ENCODE assay signal across 20 cellular contexts in the genomic region with DNA sequence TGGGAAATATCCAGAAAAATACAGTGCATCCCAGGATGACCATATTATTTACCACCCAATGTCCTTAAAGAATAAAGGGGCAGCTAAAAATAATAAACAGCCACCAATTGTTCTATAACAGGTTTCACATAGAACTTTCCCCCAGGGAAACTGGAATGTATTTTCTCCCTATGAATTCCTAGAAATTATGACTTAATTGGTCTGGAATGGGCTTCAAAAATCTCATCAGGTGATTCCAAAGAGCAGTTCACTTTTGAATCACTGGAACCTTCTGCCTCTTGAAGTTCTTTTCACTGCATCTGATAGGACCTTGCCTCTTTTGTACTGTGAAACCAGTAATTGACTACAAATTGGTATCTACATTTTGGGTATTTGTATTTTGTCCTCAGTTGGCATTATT.
DNase-seq lines count a peak whose midpoint lies in the region; ATAC-seq, FAIRE-seq and TF ChIP-seq lines count a peak whose summit lies in the region.
"Had no signal": no experiment of that assay in that cellular context is flagged by ENCODE, and none has a peak within 500 bp of the region (broad histone marks: within the 10 kb centered on the region; RNA-seq: fewer than 3 reads in every experiment).

No MANE protein-coding gene starts in this region.

- H2AK9ac ChIP-seq in IMR-90 (replicated peaks; ENCODE audit: low read depth, low read length, poor library complexity), result no peak overlapping the region

- ATAC-seq in IMR-90 (ENCODE audit: low read depth) (no peak; the same call in 1 of the 2 replicates), HG02571 (IDR thresholded peaks at IDR 0.05; ENCODE audit: unreplicated experiment) (no peak), left ventricle myocardium superior (no peak)
- ATAC-seq: A549, GM23338 had no signal

- H2BK15ac ChIP-seq in IMR-90 (ENCODE audit: low read depth, low read length), result no peak overlapping the region

- intact Hi-C loops in Calu3 (cut with micrococcal nuclease; ENCODE audit: unreplicated experiment) (loop anchor here (10.0 kb wide), 1 partner anchor 315 kb away; no protein-coding TSS in a partner anchor), IMR-90 (cut with micrococcal nuclease) (loop anchor here (10.0 kb wide), 4 partner anchors 465 to 1005 kb away; no protein-coding TSS in a partner anchor), left ventricle myocardium superior (cut with micrococcal nuclease) (no loop called here)

- in situ Hi-C loops in IMR-90 (cut with MboI; ENCODE audit: low sequenced_read_pairs), result loop anchor here (25.0 kb wide), 2 partner anchors 772 to 1497 kb away; partner anchors contain the start of gene INPP4B

- H3K36me3 ChIP-seq in IMR-90 (ENCODE audit: control insufficient read depth, insufficient read depth, low read length), result no peaks in the 10 kb centered on the region
- no peaks in the 10 kb centered on the region for H3K36me3 ChIP-seq in astrocyte (ENCODE audit: insufficient read depth, low read length)

- H3K4me3 ChIP-seq in IMR-90 (ENCODE audit: insufficient read depth, low read depth, low read length) (no peak overlapping the region), astrocyte (ENCODE audit: insufficient read depth, low read depth, low read length) (no peak overlapping the region)
- H3K4me3 ChIP-seq: A549, GM23338 had no signal

- no peak overlapping the region for H2AFZ ChIP-seq in IMR-90 (replicated peaks; ENCODE audit: low read length, poor library complexity)
- no peak overlapping the region for H2AFZ ChIP-seq in astrocyte (ENCODE audit: low read depth, low read length)
- H2AFZ ChIP-seq: GM23338 had no signal

- no peaks in the 10 kb centered on the region for H3K79me2 ChIP-seq in astrocyte (ENCODE audit: insufficient read depth, low read length)

- H3K56ac ChIP-seq in IMR-90 (ENCODE audit: extremely low read depth, insufficient read depth, low read length), result no peak overlapping the region

- dilution Hi-C loops in IMR-90 (cut with HindIII; ENCODE audit: low sequenced_read_pairs, unreplicated experiment), result no loop called here

- no peak overlapping the region for H2BK20ac ChIP-seq in IMR-90 (ENCODE audit: low read depth, low read length)

- DNase-seq in Calu3 (no peak), IMR-90 (peak; percentile 28), astrocyte (ENCODE audit: low read depth) (peak; percentile 47), iris pigment epithelial cell (ENCODE audit: low read depth) (peak; percentile 30), RKO (ENCODE audit: low spot score) (no peak), left ventricle myocardium superior (no peak)
- no peak for DNase-seq in activated CD4-positive, alpha-beta T cell treated with anti-CD3 and anti-CD28 coated beads, Interleukin-2, amount 10 ng/mL, durations not matched to agents 7 days and 5 days
- DNase-seq: AML-193, COR-L47, MM.1S, NCI-H1092 treated with DMSO at 0.1 percent for 48 hours, NCI-H1694, NCI-H2107, NCI-H2227 treated with DMSO at 0.1 percent for 48 hours, NCI-H524 treated with DMSO at 0.1 percent for 48 hours, RPMI8226 had no signal

- TF ChIP-seq RAD21 in IMR-90 (IDR thresholded peaks at IDR 0.05; ENCODE audit: low read length), result no peak

- H3K4ac ChIP-seq in IMR-90 (ENCODE audit: low read depth, low read length), result no peak overlapping the region

- H4K5ac ChIP-seq in IMR-90 (ENCODE audit: low read depth, low read length), result no peak overlapping the region

- H3K9ac ChIP-seq in IMR-90 (ENCODE audit: low read depth, low read length), result no peak overlapping the region
- H3K9ac ChIP-seq in astrocyte (ENCODE audit: low read length), result no peak overlapping the region

- H4K20me1 ChIP-seq in IMR-90 (ENCODE audit: insufficient read depth, low read length), result no peaks in the 10 kb centered on the region
- H4K20me1 ChIP-seq in astrocyte (ENCODE audit: insufficient read depth, low read length), result no peaks in the 10 kb centered on the region

- FAIRE-seq in astrocyte (lab: Jason Lieb, UNC), result no peak
- FAIRE-seq: A549 had no signal

- H3K23ac ChIP-seq in IMR-90 (ENCODE audit: low read depth, low read length), result no peak overlapping the region

- H3K79me1 ChIP-seq in IMR-90 (ENCODE audit: low read depth in 1 of 2, low read length in 2 of 2), result no peaks in the 10 kb centered on the region

- BruUV-seq in Calu3 (replicated peaks; lab: Mats Ljungman, UMichigan) (no TSS peak), IMR-90 (replicated peaks; lab: Mats Ljungman, UMichigan) (no TSS peak)

- H3K18ac ChIP-seq in IMR-90 (ENCODE audit: low read depth, low read length), result no peak overlapping the region

- H4K91ac ChIP-seq in IMR-90 (ENCODE audit: insufficient read depth, low read depth, low read length), result no peak overlapping the region

- H3K27ac Mint-ChIP-seq in Calu3 (ENCODE audit: unreplicated experiment) (no peak overlapping the region), astrocyte (ENCODE audit: unreplicated experiment) (no peak overlapping the region)
- no peak overlapping the region for H3K27ac Mint-ChIP-seq in activated CD4-positive, alpha-beta T cell treated with anti-CD3 and anti-CD28 coated beads, Interleukin-2, amount 10 ng/mL, durations not matched to agents 7 days and 5 days
- H3K27ac Mint-ChIP-seq: CD14-positive monocyte, GM23338 had no signal

- no peak overlapping the region for H2BK5ac ChIP-seq in IMR-90 (ENCODE audit: low read depth, low read length, poor library complexity, severe bottlenecking)

- H3K27me3 ChIP-seq in IMR-90 (ENCODE audit: control insufficient read depth, insufficient read depth, low read length) (no peaks in the 10 kb centered on the region), astrocyte (ENCODE audit: insufficient read depth, low read length) (no peaks in the 10 kb centered on the region)

- peaks cover 24% of the 10 kb centered on the region for H3K4me1 Mint-ChIP-seq in Calu3 (ENCODE audit: low read depth, unreplicated experiment)
- peaks cover 5% of the 10 kb centered on the region for H3K4me1 Mint-ChIP-seq in astrocyte (ENCODE audit: low read depth, unreplicated experiment)
- H3K4me1 Mint-ChIP-seq in activated CD4-positive, alpha-beta T cell treated with anti-CD3 and anti-CD28 coated beads, Interleukin-2, amount 10 ng/mL, durations not matched to agents 7 days and 5 days, result no peaks in the 10 kb centered on the region

- H3K27ac ChIP-seq in IMR-90 (ENCODE audit: insufficient read depth, low read length) (no peak overlapping the region), astrocyte (ENCODE audit: low read depth, low read length) (no peak overlapping the region)

- peaks cover 6% of the 10 kb centered on the region for H3K36me3 Mint-ChIP-seq in Calu3 (ENCODE audit: insufficient read depth, unreplicated experiment)
- no peaks in the 10 kb centered on the region for H3K36me3 Mint-ChIP-seq in astrocyte (ENCODE audit: low read depth, unreplicated experiment)
- no peaks in the 10 kb centered on the region for H3K36me3 Mint-ChIP-seq in activated CD4-positive, alpha-beta T cell treated with anti-CD3 and anti-CD28 coated beads, Interleukin-2, amount 10 ng/mL, durations not matched to agents 7 days and 5 days (ENCODE audit: low read depth)

- H2AK5ac ChIP-seq in IMR-90 (ENCODE audit: low read depth, low read length), result no peak overlapping the region

- no peak overlapping the region for H3K14ac ChIP-seq in IMR-90 (replicated peaks; ENCODE audit: low read depth, low read length)

- no peak for TF ChIP-seq POLR2A in IMR-90 (IDR thresholded peaks at IDR 0.05; ENCODE audit: low read depth, low read length)

- no peak overlapping the region for H4K8ac ChIP-seq in IMR-90 (ENCODE audit: low read depth in 2 of 2, low read length in 2 of 2)

- H3K27me3 Mint-ChIP-seq in Calu3 (ENCODE audit: unreplicated experiment) (no peaks in the 10 kb centered on the region), astrocyte (ENCODE audit: low read depth, unreplicated experiment) (peaks cover 2% of the 10 kb centered on the region)
- H3K27me3 Mint-ChIP-seq in activated CD4-positive, alpha-beta T cell treated with anti-CD3 and anti-CD28 coated beads, Interleukin-2, amount 10 ng/mL, durations not matched to agents 7 days and 5 days, result peaks cover 19% of the 10 kb centered on the region

- H3K4me2 ChIP-seq in IMR-90 (ENCODE audit: low read depth, low read length) (no peak overlapping the region; the same call in 1 of the 2 replicates), astrocyte (ENCODE audit: low read length) (no peak overlapping the region)
- H3K4me2 ChIP-seq: A549, GM23338 had no signal

- H3K9me3 Mint-ChIP-seq in Calu3 (ENCODE audit: low read depth, unreplicated experiment) (no peaks in the 10 kb centered on the region), astrocyte (ENCODE audit: unreplicated experiment) (no peaks in the 10 kb centered on the region)
- no peaks in the 10 kb centered on the region for H3K9me3 Mint-ChIP-seq in activated CD4-positive, alpha-beta T cell treated with anti-CD3 and anti-CD28 coated beads, Interleukin-2, amount 10 ng/mL, durations not matched to agents 7 days and 5 days
- H3K9me3 Mint-ChIP-seq: GM23338 had no signal

- CTCF ChIA-PET in Calu3 (lab: Charles Lee) (no interaction called here), IMR-90 (lab: Yijun Ruan, JAX) (no interaction called here)
- CTCF ChIA-PET in activated CD4-positive, alpha-beta T cell treated with anti-CD3 and anti-CD28 coated beads, Interleukin-2, amount 10 ng/mL, durations not matched to agents 7 days and 5 days (lab: Charles Lee), result no interaction called here

- H3K4me1 ChIP-seq in IMR-90 (ENCODE audit: control insufficient read depth, insufficient read depth, low read length), result peaks cover 2% of the 10 kb centered on the region; the same call in 1 of the 2 replicates
- no peaks in the 10 kb centered on the region for H3K4me1 ChIP-seq in astrocyte (ENCODE audit: insufficient read depth, low read length)
- H3K4me1 ChIP-seq: A549 had no signal

- H3K9me3 ChIP-seq in IMR-90 (ENCODE audit: control insufficient read depth, insufficient read depth, low read length) (no peaks in the 10 kb centered on the region), astrocyte (ENCODE audit: insufficient read depth, low read depth, low read length) (no peaks in the 10 kb centered on the region)
- H3K9me3 ChIP-seq: A549 had no signal

- peak overlapping the region; percentile 75 for H3K4me3 Mint-ChIP-seq in Calu3 (ENCODE audit: low read depth, unreplicated experiment)
- H3K4me3 Mint-ChIP-seq in astrocyte (ENCODE audit: unreplicated experiment), result no peak overlapping the region
- no peak overlapping the region for H3K4me3 Mint-ChIP-seq in activated CD4-positive, alpha-beta T cell treated with anti-CD3 and anti-CD28 coated beads, Interleukin-2, amount 10 ng/mL, durations not matched to agents 7 days and 5 days
- H3K4me3 Mint-ChIP-seq: GM23338 had no signal

- no peak overlapping the region for H2BK120ac ChIP-seq in IMR-90 (ENCODE audit: low read depth, low read length)

- no peak for TF ChIP-seq CTCF in Calu3 (IDR thresholded peaks at IDR 0.05; ENCODE audit: unreplicated experiment)
- TF ChIP-seq CTCF in IMR-90 (conservative IDR thresholded peaks at IDR 0.05; ENCODE audit: low read depth, low read length), result no peak
- no peak for TF ChIP-seq CTCF in astrocyte (IDR thresholded peaks at IDR 0.05; ENCODE audit: insufficient read depth, low read depth, low read length)

- POLR2A ChIA-PET in IMR-90 (lab: Charles Lee; ENCODE audit: unreplicated experiment), result no interaction called here
- POLR2A ChIA-PET in activated CD4-positive, alpha-beta T cell treated with anti-CD3 and anti-CD28 coated beads, Interleukin-2, amount 10 ng/mL, durations not matched to agents 7 days and 5 days (lab: Charles Lee), result no interaction called here

- H3K9me1 ChIP-seq in IMR-90 (ENCODE audit: insufficient read depth, low read length), result peaks cover 3% of the 10 kb centered on the region; the same call in 1 of the 2 replicates

Comparison
In these comparisons a context has a peak if more than half of its experiments do, and no peak if none do; other contexts are left out.
1. DNase-seq: peak in IMR-90 (single experiment), astrocyte (single experiment) and iris pigment epithelial cell (single experiment); none in Calu3 (single experiment), RKO (single experiment), left ventricle myocardium superior (single experiment) and activated CD4-positive, alpha-beta T cell treated with anti-CD3 and anti-CD28 coated beads, Interleukin-2, amount 10 ng/mL, durations not matched to agents 7 days and 5 days (single experiment).